Comparison of ENCODE assay signal across 8 cellular contexts in genomic region chr2:184599054-184599874, GRCh38. TPM values are rescaled to one million over a fixed set of nuclear protein-coding genes. Genes with fewer than 3 reads are reported as not detected.
DNase-seq lines count a peak whose midpoint lies in the region; ATAC-seq and TF ChIP-seq lines count a peak whose summit lies in the region.

No MANE protein-coding gene starts in this region.

- no peaks in the 10 kb centered on the region for H3K36me3 Mint-ChIP-seq in glutamatergic neuron (ENCODE audit: unreplicated experiment)

- H3K27ac Mint-ChIP-seq in glutamatergic neuron (ENCODE audit: unreplicated experiment): peak overlapping the region; percentile 93

- no peak for TF ChIP-seq CTCF in glutamatergic neuron (IDR thresholded peaks at IDR 0.05; ENCODE audit: partially characterized antibody, unreplicated experiment)

- peaks cover 12% of the 10 kb centered on the region for H3K27me3 Mint-ChIP-seq in glutamatergic neuron (ENCODE audit: unreplicated experiment)

- peak overlapping the region; percentile 92 for H3K4me3 Mint-ChIP-seq in glutamatergic neuron (ENCODE audit: unreplicated experiment)

- peak; percentile 19 for DNase-seq in ELF-1 (ENCODE audit: low read depth, low spot score)
- peak; percentile 19 for DNase-seq in UCSD-AML1 (lab: John Stamatoyannopoulos, UW; ENCODE audit: unreplicated experiment)
- peak; percentile 15 for DNase-seq in glutamatergic neuron
- no peak for DNase-seq in sciatic nerve (ENCODE audit: low spot score)
- no peak for DNase-seq in activated effector memory CD4-positive, alpha-beta T cell treated with anti-CD3 and anti-CD28 coated beads, Interleukin-2, amount 50 U/mL, for 16 hours

- H3K9me3 Mint-ChIP-seq in glutamatergic neuron (ENCODE audit: unreplicated experiment): peaks cover 20% of the 10 kb centered on the region

- intact Hi-C loops in sciatic nerve (cut with DNase I): no loop called here

- peak; percentile 26 for ATAC-seq in HG03095 (IDR thresholded peaks at IDR 0.05; ENCODE audit: unreplicated experiment)
- peak; percentile 39 for ATAC-seq in sciatic nerve
- no peak for ATAC-seq in HG02885 (IDR thresholded peaks at IDR 0.05; ENCODE audit: poor library complexity, unreplicated experiment)
- no peak for ATAC-seq in HG02623 (IDR thresholded peaks at IDR 0.05; ENCODE audit: unreplicated experiment)

- peaks cover 6% of the 10 kb centered on the region for H3K4me1 Mint-ChIP-seq in glutamatergic neuron (ENCODE audit: low read depth, unreplicated experiment)

RNA-seq across cellular contexts. Expression of gene ZNF804A, which starts 0.9 kb away (rescaled TPM):
- total RNA-seq in glutamatergic neuron (ENCODE audit: unreplicated experiment) (23.1 TPM), sciatic nerve (0.13 TPM)

Comparison
In these comparisons a context has a peak if more than half of its experiments do, and no peak if none do; other contexts are left out.
1. DNase-seq: peak in ELF-1 (single experiment), UCSD-AML1 (single experiment) and glutamatergic neuron (single experiment); none in sciatic nerve (single experiment) and activated effector memory CD4-positive, alpha-beta T cell treated with anti-CD3 and anti-CD28 coated beads, Interleukin-2, amount 50 U/mL, for 16 hours (single experiment).
2. ATAC-seq: peak in HG03095 (single experiment) and sciatic nerve (single experiment); none in HG02885 (single experiment) and HG02623 (single experiment).
3. RNA of gene ZNF804A, which starts 0.9 kb away (total RNA-seq): 23.1 TPM in glutamatergic neuron (single experiment); 0.13 TPM in sciatic nerve (single experiment); every median in the first group is over 10 times any median in the second.